In the genomic region with DNA sequence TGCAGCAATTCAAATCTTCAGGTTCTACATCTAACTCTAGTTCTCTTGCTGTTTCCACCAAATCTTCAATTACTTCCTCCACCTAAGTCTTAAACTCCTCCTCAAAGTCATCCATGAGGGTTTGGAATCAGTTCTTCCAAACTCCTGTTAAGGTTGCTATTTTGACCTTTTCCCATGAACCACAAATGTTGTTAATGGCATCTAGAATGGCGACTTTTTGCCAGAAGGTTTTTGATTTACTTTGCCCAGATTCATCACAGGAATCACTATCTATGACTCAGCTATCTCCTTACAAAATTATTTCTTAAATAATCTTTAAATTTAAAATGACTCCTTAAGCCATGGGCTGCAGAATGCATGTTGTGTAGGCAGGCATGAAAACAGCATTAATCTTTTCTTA, we compare ENCODE assay signal across 23 cellular contexts.
A peak's percentile ranks its signal among the peaks of the same experiment; 100 is the strongest.
DNase-seq lines count a peak whose midpoint lies in the region; ATAC-seq, FAIRE-seq and TF ChIP-seq lines count a peak whose summit lies in the region.
"Had no signal": no experiment of that assay in that cellular context is flagged by ENCODE, and none has a peak within 500 bp of the region (broad histone marks: within the 10 kb centered on the region; RNA-seq: fewer than 3 reads in every experiment).

No MANE protein-coding gene starts in this region.

- H3F3A ChIP-seq in GM23248 (ENCODE audit: insufficient read depth): peaks cover 17% of the 10 kb centered on the region

- H4K91ac ChIP-seq in IMR-90 (ENCODE audit: insufficient read depth, low read depth, low read length): peak overlapping the region; percentile 82

- H3K4me1 ChIP-seq in GM23248 (ENCODE audit: insufficient read depth): peaks cover 32% of the 10 kb centered on the region
- H3K4me1 ChIP-seq in IMR-90 (ENCODE audit: control insufficient read depth, insufficient read depth, low read length): peaks cover 23% of the 10 kb centered on the region
- H3K4me1 ChIP-seq in astrocyte (ENCODE audit: insufficient read depth, low read length): peaks cover 18% of the 10 kb centered on the region
- H3K4me1 ChIP-seq: BE2C, Caco-2 had no signal

- dilution Hi-C loops in IMR-90 (cut with HindIII; ENCODE audit: low sequenced_read_pairs, unreplicated experiment): no loop called here

- H3K79me1 ChIP-seq in IMR-90 (ENCODE audit: low read depth in 1 of 2, low read length in 2 of 2): peaks cover 40 to 46% of the 10 kb centered on the region in 2 experiments

- peak overlapping the region; percentile 99; the same call in 1 of the 2 replicates for H4K5ac ChIP-seq in IMR-90 (ENCODE audit: low read depth, low read length)

- TF ChIP-seq RAD21 in IMR-90 (IDR thresholded peaks at IDR 0.05; ENCODE audit: low read length): no peak

- peak overlapping the region; percentile 74; the same call in 1 of the 2 replicates for H3K4ac ChIP-seq in IMR-90 (ENCODE audit: low read depth, low read length)

- peak overlapping the region; percentile 99 for H2BK5ac ChIP-seq in IMR-90 (ENCODE audit: low read depth, low read length, poor library complexity, severe bottlenecking)

- TF ChIP-seq CTCF in IMR-90 (conservative IDR thresholded peaks at IDR 0.05; ENCODE audit: low read depth, low read length): no peak
- no peak for TF ChIP-seq CTCF in astrocyte (IDR thresholded peaks at IDR 0.05; ENCODE audit: insufficient read depth, low read depth, low read length)

- H3K36me3 ChIP-seq in GM23248 (ENCODE audit: low read depth) (no peaks in the 10 kb centered on the region), IMR-90 (ENCODE audit: control insufficient read depth, insufficient read depth, low read length) (no peaks in the 10 kb centered on the region), astrocyte (ENCODE audit: insufficient read depth, low read length) (no peaks in the 10 kb centered on the region)
- H3K36me3 ChIP-seq: BE2C had no signal

- CTCF ChIA-PET in IMR-90 (lab: Yijun Ruan, JAX): no interaction called here

- H3K4me3 Mint-ChIP-seq in astrocyte (ENCODE audit: unreplicated experiment): no peak overlapping the region
- no peak overlapping the region for H3K4me3 Mint-ChIP-seq in activated T-helper 17 cell treated with anti-CD3 and anti-CD28 coated beads, Interleukin-2, amount 50 U/mL, for 72 hours
- H3K4me3 Mint-ChIP-seq: CD4-positive, alpha-beta T cell had no signal

- H3K18ac ChIP-seq in IMR-90 (ENCODE audit: low read depth, low read length): peak overlapping the region; percentile 100

- H3K4me2 ChIP-seq in GM23248 (ENCODE audit: unreplicated experiment) (no peak overlapping the region), IMR-90 (ENCODE audit: low read depth, low read length) (peak overlapping the region; percentile 31; the same call in 1 of the 2 replicates), astrocyte (ENCODE audit: low read length) (no peak overlapping the region)

- POLR2A ChIA-PET in IMR-90 (lab: Charles Lee; ENCODE audit: unreplicated experiment): interaction anchor here (0.6 kb wide), 1 partner anchor 425 kb away, joined by 3 read pairs; no protein-coding TSS in a partner anchor

- H2BK15ac ChIP-seq in IMR-90 (ENCODE audit: low read depth, low read length): peak overlapping the region; percentile 81

- BruUV-seq in IMR-90 (replicated peaks; lab: Mats Ljungman, UMichigan): no TSS peak

- peak; percentile 18; the same call in 1 of the 2 replicates for ATAC-seq in IMR-90 (ENCODE audit: low read depth)
- no peak for ATAC-seq in activated T-helper 17 cell treated with anti-CD3 and anti-CD28 coated beads, Interleukin-2, amount 50 U/mL, for 72 hours (replicated peaks)
- ATAC-seq: GM12878, K562 had no signal

- H3K36me3 Mint-ChIP-seq in astrocyte (ENCODE audit: low read depth, unreplicated experiment): no peaks in the 10 kb centered on the region
- H3K36me3 Mint-ChIP-seq in activated T-helper 17 cell treated with anti-CD3 and anti-CD28 coated beads, Interleukin-2, amount 50 U/mL, for 72 hours (ENCODE audit: low read depth): no peaks in the 10 kb centered on the region

- H3K56ac ChIP-seq in IMR-90 (ENCODE audit: extremely low read depth, insufficient read depth, low read length): peak overlapping the region; percentile 62

- 72% methylated on average over 1 of the region's 1 CpG for WGBS in GM23248 (ENCODE audit: low coverage in 1 of 2, low lambda C conversion rate in 2 of 2, missing lambda C conversion rate in 2 of 2), 2 experiments
- WGBS in IMR-90 (ENCODE audit: extremely low coverage in 2 of 2, insufficient read length in 1 of 2), 2 experiments: no CpG with 5 or more reads among the region's 1 CpG

- no peak overlapping the region for H3K27ac Mint-ChIP-seq in astrocyte (ENCODE audit: unreplicated experiment)
- H3K27ac Mint-ChIP-seq in activated T-helper 17 cell treated with anti-CD3 and anti-CD28 coated beads, Interleukin-2, amount 50 U/mL, for 72 hours: no peak overlapping the region
- H3K27ac Mint-ChIP-seq: CD4-positive, alpha-beta T cell had no signal

- intact Hi-C loops in IMR-90 (cut with micrococcal nuclease): no loop called here

- H3K9ac ChIP-seq in GM23248: no peak overlapping the region
- H3K9ac ChIP-seq in IMR-90 (ENCODE audit: low read depth, low read length): peak overlapping the region; percentile 36; the same call in 1 of the 2 replicates
- H3K9ac ChIP-seq in astrocyte (ENCODE audit: low read length): no peak overlapping the region

- no peak for TF ChIP-seq POLR2A in IMR-90 (IDR thresholded peaks at IDR 0.05; ENCODE audit: low read depth, low read length)

- no peak for FAIRE-seq in astrocyte (lab: Jason Lieb, UNC)
- FAIRE-seq: A204.1, GM12878, GM19239, K562 had no signal

- peak overlapping the region; percentile 61 for H2AK5ac ChIP-seq in IMR-90 (ENCODE audit: low read depth, low read length)

- H3K9me3 ChIP-seq in GM23248 (ENCODE audit: low read depth): no peaks in the 10 kb centered on the region
- no peaks in the 10 kb centered on the region for H3K9me3 ChIP-seq in IMR-90 (ENCODE audit: control insufficient read depth, insufficient read depth, low read length)
- no peaks in the 10 kb centered on the region for H3K9me3 ChIP-seq in astrocyte (ENCODE audit: insufficient read depth, low read depth, low read length)
- H3K9me3 ChIP-seq: BE2C, Caco-2 had no signal

- peaks cover 14% of the 10 kb centered on the region for H3K4me1 Mint-ChIP-seq in astrocyte (ENCODE audit: low read depth, unreplicated experiment)
- H3K4me1 Mint-ChIP-seq in activated T-helper 17 cell treated with anti-CD3 and anti-CD28 coated beads, Interleukin-2, amount 50 U/mL, for 72 hours: peaks cover 2% of the 10 kb centered on the region

- in situ Hi-C loops in GM23248 (cut with MboI) (no loop called here), IMR-90 (cut with MboI; ENCODE audit: low sequenced_read_pairs) (no loop called here)

- DNase-seq in GM23248 (peak; percentile 22), IMR-90 (peak; percentile 69), astrocyte (ENCODE audit: low read depth) (peak; percentile 42), iris pigment epithelial cell (ENCODE audit: low read depth) (peak; percentile 39), C1 segment of cervical spinal cord (lab: John Stamatoyannopoulos, UW) (no peak), middle frontal gyrus (ENCODE audit: extremely low spot score, low spot score) (no peak), GM03348 (ENCODE audit: low spot score) (no peak)
- DNase-seq: ACHN; BE2C; Caco-2; CD4-positive, alpha-beta T cell; DMS153; DMS79; GF-D8; GOT3; H7 had no signal

- H3K79me2 ChIP-seq in GM23248 (ENCODE audit: insufficient read depth): no peaks in the 10 kb centered on the region
- H3K79me2 ChIP-seq in astrocyte (ENCODE audit: insufficient read depth, low read length): peaks cover 9% of the 10 kb centered on the region

- H3K14ac ChIP-seq in IMR-90 (replicated peaks; ENCODE audit: low read depth, low read length): peak overlapping the region; percentile 54

- no peaks in the 10 kb centered on the region for H3K27me3 Mint-ChIP-seq in astrocyte (ENCODE audit: low read depth, unreplicated experiment)
- no peaks in the 10 kb centered on the region for H3K27me3 Mint-ChIP-seq in activated T-helper 17 cell treated with anti-CD3 and anti-CD28 coated beads, Interleukin-2, amount 50 U/mL, for 72 hours
- H3K27me3 Mint-ChIP-seq: CD4-positive, alpha-beta T cell had no signal

- peak overlapping the region; percentile 91 for H2BK20ac ChIP-seq in IMR-90 (ENCODE audit: low read depth, low read length)

- H3K9me1 ChIP-seq in IMR-90 (ENCODE audit: insufficient read depth, low read length): peaks cover 14% of the 10 kb centered on the region; the same call in 1 of the 2 replicates

- no peaks in the 10 kb centered on the region for H3K9me3 Mint-ChIP-seq in astrocyte (ENCODE audit: unreplicated experiment)
- H3K9me3 Mint-ChIP-seq in activated T-helper 17 cell treated with anti-CD3 and anti-CD28 coated beads, Interleukin-2, amount 50 U/mL, for 72 hours: no peaks in the 10 kb centered on the region
- H3K9me3 Mint-ChIP-seq: CD4-positive, alpha-beta T cell had no signal

- H3K9me2 ChIP-seq in GM23248 (ENCODE audit: insufficient read depth): peaks cover 9% of the 10 kb centered on the region; the same call in 1 of the 2 replicates

- peak overlapping the region; percentile 54 for H3K23ac ChIP-seq in IMR-90 (ENCODE audit: low read depth, low read length)

- H3K4me3 ChIP-seq in GM23248: no peak overlapping the region
- H3K4me3 ChIP-seq in IMR-90 (ENCODE audit: insufficient read depth, low read depth, low read length): no peak overlapping the region
- no peak overlapping the region for H3K4me3 ChIP-seq in astrocyte (ENCODE audit: insufficient read depth, low read depth, low read length)
- H3K4me3 ChIP-seq: GM12878, K562 had no signal

- no peak overlapping the region for H2AK9ac ChIP-seq in IMR-90 (replicated peaks; ENCODE audit: low read depth, low read length, poor library complexity)

- no peaks in the 10 kb centered on the region for H4K20me1 ChIP-seq in GM23248 (ENCODE audit: insufficient read depth)
- no peaks in the 10 kb centered on the region for H4K20me1 ChIP-seq in IMR-90 (ENCODE audit: insufficient read depth, low read length)
- H4K20me1 ChIP-seq in astrocyte (ENCODE audit: insufficient read depth, low read length): no peaks in the 10 kb centered on the region

- peak overlapping the region; percentile 96 to 99 for H4K8ac ChIP-seq in IMR-90 (ENCODE audit: low read depth in 2 of 2, low read length in 2 of 2)

- H2BK120ac ChIP-seq in IMR-90 (ENCODE audit: low read depth, low read length): peak overlapping the region; percentile 98

- H2AFZ ChIP-seq in GM23248 (no peak overlapping the region), IMR-90 (replicated peaks; ENCODE audit: low read length, poor library complexity) (no peak overlapping the region), astrocyte (ENCODE audit: low read depth, low read length) (no peak overlapping the region)

- H3K27ac ChIP-seq in GM23248 (no peak overlapping the region), IMR-90 (ENCODE audit: insufficient read depth, low read length) (peak overlapping the region; percentile 86), astrocyte (ENCODE audit: low read depth, low read length) (no peak overlapping the region)
- H3K27ac ChIP-seq: C4-2B, HL-60 had no signal

- H3K27me3 ChIP-seq in GM23248 (replicated peaks; ENCODE audit: insufficient read depth): no peaks in the 10 kb centered on the region
- no peaks in the 10 kb centered on the region for H3K27me3 ChIP-seq in IMR-90 (ENCODE audit: control insufficient read depth, insufficient read depth, low read length)
- no peaks in the 10 kb centered on the region for H3K27me3 ChIP-seq in astrocyte (ENCODE audit: insufficient read depth, low read length)
- H3K27me3 ChIP-seq: BE2C had no signal

TF ChIP-seq in IMR-90, 13 proteins besides CTCF, POLR2A, EP300 and RAD21 (continues in another document):
- TF ChIP-seq RFX5 (IDR thresholded peaks at IDR 0.05; ENCODE audit: low read depth, low read length): no peak

Comparison
In these comparisons a context has a peak if more than half of its experiments do, and no peak if none do; other contexts are left out.
1. DNase-seq: peak in GM23248 (single experiment), IMR-90 (single experiment), astrocyte (single experiment) and iris pigment epithelial cell (single experiment); none in C1 segment of cervical spinal cord (0 of 14), middle frontal gyrus (single experiment) and GM03348 (single experiment).